Comparison of ENCODE assay signal across 1 cellular context in genomic region chr11:697811-698311, GRCh38.
TF ChIP-seq lines count a peak whose summit lies in the region.

No MANE protein-coding gene starts in this region.

TF ChIP-seq in GM12878, 131 proteins besides CTCF, POLR2A, EP300 and RAD21:
- TF ChIP-seq SMAD1 (IDR thresholded peaks at IDR 0.05; ENCODE audit: low read depth, partially characterized antibody), result no peak
- TF ChIP-seq BCLAF1 (IDR thresholded peaks at IDR 0.05), result no peak
- TF ChIP-seq IKZF1 (conservative IDR thresholded peaks at IDR 0.05), result no peak
TF ChIP-seq in GM12878: peak in this region for 0.
